Comparison of ENCODE assay signal across 1 cellular context in genomic region chr13:44314160-44314559, GRCh38.
A peak's percentile ranks its signal among the peaks of the same experiment; 100 is the strongest.
TF ChIP-seq lines count a peak whose summit lies in the region.

No MANE protein-coding gene starts in this region.

TF ChIP-seq in GM12878, 131 proteins besides CTCF, POLR2A, EP300 and RAD21:
- peak; percentile 71; the same call in 1 of the 2 replicates for TF ChIP-seq SPI1 (IDR thresholded peaks at IDR 0.05; ENCODE audit: borderline replicate concordance, insufficient read depth, low read depth, low read length)
